In genomic region chr4:93670434-93670833, GRCh38 we compare ENCODE assay signal across 2 cellular contexts.
TF ChIP-seq lines count a peak whose summit lies in the region.

No MANE protein-coding gene starts in this region.

TF ChIP-seq in GM23338, 12 proteins besides CTCF, POLR2A, EP300 and RAD21:
- TF ChIP-seq EZH2phosphoT487 (IDR thresholded peaks at IDR 0.05; ENCODE audit: unreplicated experiment) (no peak), NANOG (IDR thresholded peaks at IDR 0.05; ENCODE audit: borderline replicate concordance) (no peak), ZNF462 (CRISPR knock-in tag; IDR thresholded peaks at IDR 0.05) (no peak), EZH2 (IDR thresholded peaks at IDR 0.05; ENCODE audit: low read depth, unreplicated experiment) (no peak), POLR2AphosphoS5 (IDR thresholded peaks at IDR 0.05; ENCODE audit: low read depth) (no peak), ETS1 (IDR thresholded peaks at IDR 0.05) (no peak), ZNF331 (CRISPR knock-in tag; IDR thresholded peaks at IDR 0.05; ENCODE audit: low read depth) (no peak), JUNB (IDR thresholded peaks at IDR 0.05; ENCODE audit: unreplicated experiment) (no peak), STAT1 (IDR thresholded peaks at IDR 0.05; ENCODE audit: unreplicated experiment) (no peak), CREB1 (CRISPR knock-in tag; IDR thresholded peaks at IDR 0.05; ENCODE audit: low read depth) (no peak), ZNF114 (CRISPR knock-in tag; IDR thresholded peaks at IDR 0.05) (no peak), REST (IDR thresholded peaks at IDR 0.05; ENCODE audit: unreplicated experiment) (no peak)
TF ChIP-seq in GM23338: peak in this region for 0.

TF ChIP-seq in H1, 55 proteins besides CTCF, POLR2A, EP300 and RAD21:
- TF ChIP-seq MAFK (IDR thresholded peaks at IDR 0.05; ENCODE audit: low read depth, low read length) (no peak), SP4 (IDR thresholded peaks at IDR 0.05; ENCODE audit: low read length) (no peak), GTF2F1 (IDR thresholded peaks at IDR 0.05; ENCODE audit: borderline replicate concordance, low read depth, low read length) (no peak), SP1 (IDR thresholded peaks at IDR 0.05; ENCODE audit: low read depth, low read length) (no peak), TCF12 (IDR thresholded peaks at IDR 0.05; ENCODE audit: low read depth, low read length) (no peak)
